1 cellular context compared by ENCODE assay signal in genomic region chr6:43202451-43202850, GRCh38.
TF ChIP-seq lines count a peak whose summit lies in the region.

No MANE protein-coding gene starts in this region.

TF ChIP-seq in HepG2, 621 proteins besides CTCF, POLR2A, EP300 and RAD21:
- TF ChIP-seq ZNF720 (CRISPR knock-in tag; IDR thresholded peaks at IDR 0.05) (no peak), NCOA5 (CRISPR knock-in tag; IDR thresholded peaks at IDR 0.05) (no peak), ZNF121 (CRISPR knock-in tag; IDR thresholded peaks at IDR 0.05) (0 out of 2 replicates have a peak, but pooled peaks have one; percentile 28), ELF4 (CRISPR knock-in tag; IDR thresholded peaks at IDR 0.05; ENCODE audit: borderline replicate concordance) (no peak), NR2F2 (IDR thresholded peaks at IDR 0.05; ENCODE audit: borderline replicate concordance, low read depth) (no peak), KDM5A (IDR thresholded peaks at IDR 0.05; ENCODE audit: borderline replicate concordance, low read length) (no peak), ZNF670 (CRISPR knock-in tag; IDR thresholded peaks at IDR 0.05; ENCODE audit: borderline replicate concordance) (no peak), ZNF414 (CRISPR knock-in tag; IDR thresholded peaks at IDR 0.05) (no peak), ERF (CRISPR knock-in tag; IDR thresholded peaks at IDR 0.05) (no peak)
